8 cellular contexts compared by ENCODE assay signal in genomic region chr4:158770671-158771070, GRCh38. TPM values are rescaled to one million over a fixed set of nuclear protein-coding genes. Genes with fewer than 3 reads are reported as not detected.
DNase-seq lines count a peak whose midpoint lies in the region; ATAC-seq and TF ChIP-seq lines count a peak whose summit lies in the region.

No MANE protein-coding gene starts in this region.

- H3K27ac ChIP-seq in right atrium auricular region (peak overlapping the region; percentile 89 to 93), muscle layer of colon (ENCODE audit: low read depth, low read length) (no peak overlapping the region), upper lobe of left lung (peak overlapping the region in 2 of 4 donors; percentile 46 to 94)
- H3K27ac ChIP-seq in effector memory CD4-positive, alpha-beta T cell (ENCODE audit: insufficient read depth, low read length, poor library complexity, severe bottlenecking), result no peak overlapping the region

- H3K4me1 ChIP-seq in right atrium auricular region (peaks cover 0 to 51% of the 10 kb centered on the region in 2 donors), muscle layer of colon (ENCODE audit: insufficient read depth, low read length) (peaks cover 35% of the 10 kb centered on the region), upper lobe of left lung (peaks cover 20 to 62% (median 30%) of the 10 kb centered on the region in 4 donors)
- peaks cover 4% of the 10 kb centered on the region for H3K4me1 ChIP-seq in effector memory CD4-positive, alpha-beta T cell (ENCODE audit: control insufficient read depth, insufficient read depth, low read length, poor library complexity, severe bottlenecking)

- no peaks in the 10 kb centered on the region for H3K27me3 Mint-ChIP-seq in activated naive CD8-positive, alpha-beta T cell treated with anti-CD3 and anti-CD28 coated beads, Interleukin-2, amount 50 U/mL, for 24 hours

- intact Hi-C loops in left ventricle myocardium superior (cut with micrococcal nuclease), result loop anchor here (5.0 kb wide), 2 partner anchors 37 to 82 kb away; no protein-coding TSS in a partner anchor

- H3K4me3 ChIP-seq in right atrium auricular region (peak overlapping the region; percentile 87 to 91), muscle layer of colon (ENCODE audit: low read depth in 1 of 2, low read length in 2 of 2) (peak overlapping the region in 1 of 2 donors; percentile 12), upper lobe of left lung (peak overlapping the region in 3 of 4 donors; percentile 73 to 86 (median 75))
- no peak overlapping the region for H3K4me3 ChIP-seq in effector memory CD4-positive, alpha-beta T cell (ENCODE audit: insufficient read depth, low read depth, low read length, poor library complexity, severe bottlenecking)

- DNase-seq in right atrium auricular region (ENCODE audit: low spot score), result no peak
- DNase-seq in left ventricle myocardium superior, result no peak
- DNase-seq in activated naive CD8-positive, alpha-beta T cell treated with anti-CD3 and anti-CD28 coated beads, Interleukin-2, amount 50 U/mL, for 24 hours, result no peak
- no peak for DNase-seq in upper lobe of left lung
- DNase-seq in NCI-H526 treated with DMSO at 0.1 percent for 48 hours (lab: John Stamatoyannopoulos, UW), result no peak
- DNase-seq in effector memory CD4-positive, alpha-beta T cell, result no peak
- no peak for DNase-seq in RPMI8226

- H3K4me3 Mint-ChIP-seq in activated naive CD8-positive, alpha-beta T cell treated with anti-CD3 and anti-CD28 coated beads, Interleukin-2, amount 50 U/mL, for 24 hours, result peak overlapping the region; percentile 20

- 54 to 69% methylated on average over 5 of the region's 5 CpGs for WGBS in upper lobe of left lung, 2 donors

- H3K36me3 ChIP-seq in right atrium auricular region (no peaks in the 10 kb centered on the region), muscle layer of colon (ENCODE audit: insufficient read depth, low read length) (no peaks in the 10 kb centered on the region), upper lobe of left lung (no peaks in the 10 kb centered on the region)
- no peaks in the 10 kb centered on the region for H3K36me3 ChIP-seq in effector memory CD4-positive, alpha-beta T cell (ENCODE audit: control insufficient read depth, insufficient read depth, low read length)

- no peak for TF ChIP-seq EP300 in upper lobe of left lung (IDR thresholded peaks at IDR 0.05)

- H3K9me3 Mint-ChIP-seq in activated naive CD8-positive, alpha-beta T cell treated with anti-CD3 and anti-CD28 coated beads, Interleukin-2, amount 50 U/mL, for 24 hours, result no peaks in the 10 kb centered on the region

- no peaks in the 10 kb centered on the region for H3K36me3 Mint-ChIP-seq in activated naive CD8-positive, alpha-beta T cell treated with anti-CD3 and anti-CD28 coated beads, Interleukin-2, amount 50 U/mL, for 24 hours (ENCODE audit: low read depth)

- H3K27me3 ChIP-seq in right atrium auricular region (no peaks in the 10 kb centered on the region), muscle layer of colon (ENCODE audit: control insufficient read depth in 1 of 2, insufficient read depth in 2 of 2, low read length in 2 of 2) (no peaks in the 10 kb centered on the region), upper lobe of left lung (no peaks in the 10 kb centered on the region)
- no peaks in the 10 kb centered on the region for H3K27me3 ChIP-seq in effector memory CD4-positive, alpha-beta T cell (replicated peaks; ENCODE audit: control insufficient read depth, insufficient read depth, low read length, poor library complexity, severe bottlenecking)

- H3K9ac ChIP-seq in muscle layer of colon (ENCODE audit: low read length), result peak overlapping the region; percentile 66

- H3K4me1 Mint-ChIP-seq in activated naive CD8-positive, alpha-beta T cell treated with anti-CD3 and anti-CD28 coated beads, Interleukin-2, amount 50 U/mL, for 24 hours, result peaks cover 47% of the 10 kb centered on the region

- no peak for TF ChIP-seq POLR2A in upper lobe of left lung (IDR thresholded peaks at IDR 0.05)

- no peak for ATAC-seq in left ventricle myocardium superior
- no peak for ATAC-seq in activated naive CD8-positive, alpha-beta T cell treated with anti-CD3 and anti-CD28 coated beads, Interleukin-2, amount 50 U/mL, for 24 hours
- no peak for ATAC-seq in upper lobe of left lung (ENCODE audit: low FRiP score in 2 of 2)

- TF ChIP-seq CTCF in right atrium auricular region (IDR thresholded peaks at IDR 0.05) (no peak), upper lobe of left lung (IDR thresholded peaks at IDR 0.05) (no peak)

- H3K27ac Mint-ChIP-seq in activated naive CD8-positive, alpha-beta T cell treated with anti-CD3 and anti-CD28 coated beads, Interleukin-2, amount 50 U/mL, for 24 hours, result no peak overlapping the region

- H3K9me3 ChIP-seq in right atrium auricular region (no peaks in the 10 kb centered on the region), muscle layer of colon (ENCODE audit: low read length) (no peaks in the 10 kb centered on the region), upper lobe of left lung (no peaks in the 10 kb centered on the region)
- H3K9me3 ChIP-seq in effector memory CD4-positive, alpha-beta T cell (ENCODE audit: control insufficient read depth, low read length), result no peaks in the 10 kb centered on the region

RNA-seq across cellular contexts. Expression of gene FNIP2, which starts 1.8 kb away (rescaled TPM):
- total RNA-seq in right atrium auricular region (10 to 100 TPM; 38.3 to 42.4 TPM), left ventricle myocardium superior (50.7 TPM), upper lobe of left lung (100 to 1,000 TPM in 1 of 6 donors, 10 to 100 TPM in 5; 70.4 to 103 (median 83.2) TPM)

RNA-seq across cellular contexts. Expression of gene PPID, which starts 47.5 kb away (rescaled TPM):
- 10 to 100 TPM; 18.0 to 31.9 TPM for total RNA-seq in right atrium auricular region
- 38.2 TPM for total RNA-seq in left ventricle myocardium superior
- 10 to 100 TPM in 5 of 6 donors, 1 to 10 TPM in 1; 5.0 to 33.5 (median 16.6) TPM for total RNA-seq in upper lobe of left lung

Comparison
In these comparisons a context has a peak if more than half of its experiments do, and no peak if none do; other contexts are left out.
1. H3K27ac ChIP-seq: peak in right atrium auricular region (2 of 2); none in muscle layer of colon (single experiment) and effector memory CD4-positive, alpha-beta T cell (single experiment).